In the genomic region with DNA sequence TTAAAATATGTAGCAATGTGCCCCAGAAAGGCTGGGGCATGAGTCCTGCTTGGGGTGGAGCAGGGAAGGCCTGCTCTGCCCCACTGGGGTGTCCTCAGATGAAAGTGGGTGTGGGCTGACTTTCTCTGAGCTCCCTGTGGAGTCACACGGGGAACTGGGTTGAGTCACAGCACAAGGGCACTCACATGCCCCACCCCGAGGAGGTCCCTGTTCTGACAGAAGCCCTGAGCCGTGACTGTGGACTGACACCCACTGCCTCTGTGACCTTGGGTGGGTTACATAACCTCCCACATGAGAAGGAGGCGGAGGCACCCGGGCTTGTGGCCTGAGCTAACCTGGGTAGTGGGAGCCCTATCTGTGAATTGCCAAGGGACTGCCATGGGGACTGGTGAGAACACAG, we compare ENCODE assay signal across 16 cellular contexts. TPM values are rescaled to one million over a fixed set of nuclear protein-coding genes. Genes with fewer than 3 reads are reported as not detected.
DNase-seq lines count a peak whose midpoint lies in the region; ATAC-seq, FAIRE-seq and TF ChIP-seq lines count a peak whose summit lies in the region.
"Had no signal": no experiment of that assay in that cellular context is flagged by ENCODE, and none has a peak within 500 bp of the region (broad histone marks: within the 10 kb centered on the region; RNA-seq: fewer than 3 reads in every experiment).

No MANE protein-coding gene starts in this region.

- H3K27ac ChIP-seq in ascending aorta: no peak overlapping the region
- H3K27ac ChIP-seq in HepG2 (ENCODE audit: extremely low read length, insufficient read depth, low read length): peak overlapping the region; percentile 69
- peak overlapping the region in 2 of 3 donors; percentile 35 to 40 for H3K27ac ChIP-seq in thyroid gland
- H3K27ac ChIP-seq: A549 had no signal

- no peak for TF ChIP-seq CTCF in ascending aorta (IDR thresholded peaks at IDR 0.05)
- no peak for TF ChIP-seq CTCF in HepG2 (CRISPR knock-in tag; IDR thresholded peaks at IDR 0.05)
- TF ChIP-seq CTCF in thyroid gland (IDR thresholded peaks at IDR 0.05): no peak
- no peak for TF ChIP-seq CTCF in GM13976 (IDR thresholded peaks at IDR 0.05; ENCODE audit: borderline replicate concordance, control extremely low read depth, extremely low read depth, insufficient read depth, missing control alignments)

- peak; percentile 87 for ATAC-seq in HepG2
- ATAC-seq: A549 had no signal

- FAIRE-seq in HepG2 (lab: Jason Lieb, UNC) (peak; percentile 15), HTR-8/SVneo (lab: Jason Lieb, UNC) (no peak)
- FAIRE-seq: A549 had no signal

- no peak for TF ChIP-seq POLR2A in HepG2 (IDR thresholded peaks at IDR 0.05; ENCODE audit: insufficient read depth in 1 of 2, low read depth in 2 of 2, low read length in 2 of 2)
- TF ChIP-seq POLR2A in thyroid gland (IDR thresholded peaks at IDR 0.05): no peak

- no peak overlapping the region for H2AFZ ChIP-seq in HepG2 (ENCODE audit: low read length)

- H3K79me2 ChIP-seq in HepG2 (ENCODE audit: insufficient read depth, low read length): no peaks in the 10 kb centered on the region

- no peak for TF ChIP-seq RAD21 in HepG2 (CRISPR knock-in tag; IDR thresholded peaks at IDR 0.05)

- intact Hi-C loops in ascending aorta (cut with DNase I): no loop called here
- intact Hi-C loops in HepG2 (cut with micrococcal nuclease; ENCODE audit: unreplicated experiment): no loop called here
- intact Hi-C loops in thyroid gland (cut with DNase I): no loop called here

- no peak overlapping the region for H3K9ac ChIP-seq in HepG2 (ENCODE audit: insufficient read depth, low read depth, low read length)

- peak overlapping the region; percentile 58 for H3K4me2 ChIP-seq in HepG2 (ENCODE audit: low read depth, low read length)

- CTCF ChIA-PET in HepG2 (lab: Yijun Ruan, JAX; ENCODE audit: low intra/inter-chr PET ratio, low total read pairs): no interaction called here

- no TSS peak for BruUV-seq in HepG2 (replicated peaks; lab: Mats Ljungman, UMichigan)

- TF ChIP-seq EP300 in HepG2 (IDR thresholded peaks at IDR 0.05; ENCODE audit: low read depth in 2 of 2, low read length in 2 of 2): no peak; a peak in 1 of 4 replicates
- TF ChIP-seq EP300 in HepG2 (CRISPR knock-in tag; IDR thresholded peaks at IDR 0.05; ENCODE audit: borderline replicate concordance): no peak

- 7% methylated on average over 2 of the region's 5 CpGs for WGBS in HepG2 (ENCODE audit: low lambda C conversion rate)
- WGBS in thyroid gland, 2 donors: 34 to 40% methylated on average over 4 to 5 of the region's 5 CpGs

- H3K4me3 ChIP-seq in ascending aorta (no peak overlapping the region), HepG2 (replicated peaks in 1 of 3; ENCODE audit: insufficient read depth in 1 of 3, low read depth in 2 of 3, low read length in 3 of 3) (peak overlapping the region in 1 of 3 experiments; percentile 20; a peak in 2 of 6 replicates), thyroid gland (replicated peaks in 1 of 3) (no peak overlapping the region)
- H3K4me3 ChIP-seq: A549 had no signal

- H4K20me1 ChIP-seq in HepG2 (ENCODE audit: insufficient read depth, low read length): no peaks in the 10 kb centered on the region

- DNase-seq in SKM-1 treated with dmso at 0.1 percent for 144 hours (lab: John Stamatoyannopoulos, UW; ENCODE audit: unreplicated experiment) (peak; percentile 49), SKM-1 (lab: John Stamatoyannopoulos, UW; ENCODE audit: unreplicated experiment) (no peak), ascending aorta (ENCODE audit: low spot score in 2 of 2) (peak; percentile 47 to 68), HepG2 (ENCODE audit: low spot score) (peak; percentile 32), thyroid gland (peak; percentile 82 to 84), hippocampal formation (lab: John Stamatoyannopoulos, UW) (no peak), GM13976 (ENCODE audit: low spot score) (no peak), HTR-8/SVneo (ENCODE audit: insufficient read length, low spot score) (no peak)
- DNase-seq: activated B cell treated with CpG ODN at 0.5 μM for 24 hours; central memory CD4-positive, alpha-beta T cell; HFFc6; islet precursor cell; Karpas-422; NCI-H446; SHP77 treated with DMSO at 0.1 percent for 48 hours had no signal

- POLR2A ChIA-PET in HepG2 (lab: Yijun Ruan, JAX): interaction anchor here (1.0 to 3.8 kb wide), 10 partner anchors 11 to 152 kb away, joined by 3 to 21 read pairs (median 6); no protein-coding TSS in a partner anchor

- no peaks in the 10 kb centered on the region for H3K36me3 ChIP-seq in ascending aorta
- H3K36me3 ChIP-seq in HepG2 (replicated peaks in 1 of 2; ENCODE audit: control insufficient read depth in 1 of 2, insufficient read depth in 2 of 2, low read length in 2 of 2): no peaks in the 10 kb centered on the region
- H3K36me3 ChIP-seq in thyroid gland: no peaks in the 10 kb centered on the region

- in situ Hi-C loops in HepG2 (cut with HindIII; ENCODE audit: extremely low pct_ligation_motif_present, low pct_unique_long_range_greater_than_20kb) (no loop called here), GM13976 (cut with MboI; ENCODE audit: low sequenced_read_pairs, unreplicated experiment) (no loop called here)

- H3K4me1 ChIP-seq in ascending aorta (no peaks in the 10 kb centered on the region), HepG2 (ENCODE audit: insufficient read depth, low read length) (peaks cover 31% of the 10 kb centered on the region), thyroid gland (peaks cover 0 to 11% of the 10 kb centered on the region in 2 donors)

- no peaks in the 10 kb centered on the region for H3K9me3 ChIP-seq in ascending aorta
- no peaks in the 10 kb centered on the region for H3K9me3 ChIP-seq in HepG2 (ENCODE audit: low read length)
- H3K9me3 ChIP-seq in thyroid gland: no peaks in the 10 kb centered on the region
- H3K9me3 ChIP-seq: A549 had no signal

- H3K27me3 ChIP-seq in ascending aorta (no peaks in the 10 kb centered on the region), HepG2 (ENCODE audit: control insufficient read depth in 1 of 2, insufficient read depth in 2 of 2, low read length in 2 of 2) (no peaks in the 10 kb centered on the region), thyroid gland (no peaks in the 10 kb centered on the region)

TF ChIP-seq in HepG2, 621 proteins besides CTCF, POLR2A, EP300 and RAD21 (continues in another document):
- TF ChIP-seq SAP130 (CRISPR knock-in tag; IDR thresholded peaks at IDR 0.05; ENCODE audit: low read depth) (peak; percentile 39; the same call in 1 of the 2 replicates), ZNF790 (CRISPR knock-in tag; IDR thresholded peaks at IDR 0.05; ENCODE audit: borderline replicate concordance) (0 out of 2 replicates have a peak, but pooled peaks have one; percentile 48), RARA (CRISPR knock-in tag; IDR thresholded peaks at IDR 0.05) (peak; percentile 82), HDAC2 (CRISPR knock-in tag; IDR thresholded peaks at IDR 0.05) (peak; percentile 43; the same call in 1 of the 2 replicates), ARID2 (CRISPR knock-in tag; IDR thresholded peaks at IDR 0.05; ENCODE audit: borderline replicate concordance) (no peak), DMAP1 (CRISPR knock-in tag; IDR thresholded peaks at IDR 0.05) (no peak), NR2F1 (CRISPR knock-in tag; IDR thresholded peaks at IDR 0.05) (peak in 1 of 2 experiments; percentile 44; a peak in 1 of 4 replicates), CEBPG (CRISPR knock-in tag; IDR thresholded peaks at IDR 0.05) (0 out of 2 replicates have a peak, but pooled peaks have one; percentile 21)
- TF ChIP-seq, protein P1, sequence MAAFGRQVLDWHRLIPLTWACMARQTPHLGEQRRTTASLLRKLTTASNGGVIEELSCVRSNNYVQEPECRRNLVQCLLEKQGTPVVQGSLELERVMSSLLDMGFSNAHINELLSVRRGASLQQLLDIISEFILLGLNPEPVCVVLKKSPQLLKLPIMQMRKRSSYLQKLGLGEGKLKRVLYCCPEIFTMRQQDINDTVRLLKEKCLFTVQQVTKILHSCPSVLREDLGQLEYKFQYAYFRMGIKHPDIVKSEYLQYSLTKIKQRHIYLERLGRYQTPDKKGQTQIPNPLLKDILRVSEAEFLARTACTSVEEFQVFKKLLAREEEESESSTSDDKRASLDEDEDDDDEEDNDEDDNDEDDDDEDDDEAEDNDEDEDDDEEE (CRISPR knock-in tag; IDR thresholded peaks at IDR 0.05): peak; percentile 31; the same call in 1 of the 2 replicates

RNA-seq across cellular contexts. Expression of a gene that starts 52.5 kb away (rescaled TPM):
- total RNA-seq in ascending aorta (1,807 TPM), HepG2 (2016; rRNA removed; fragmentation: Illumina TruSeq; extraction: Trizol) (10.5 and 24.7 TPM in 2 replicates), thyroid gland (100 to 1,000 TPM; 157 to 391 (median 227) TPM)
- 13.7 and 15.2 TPM in 2 replicates for total RNA-seq in HepG2 (2016; cell fraction: cytosol; rRNA removed; fragmentation: Illumina TruSeq; extraction: Trizol; ENCODE audit: low read depth)
- 9.6 and 28.4 TPM in 2 replicates for total RNA-seq in HepG2 (2016; cell fraction: insoluble cytoplasmic fraction; rRNA removed; fragmentation: Illumina TruSeq; extraction: Trizol)
- total RNA-seq in HepG2 (2016; cell fraction: membrane; rRNA removed; fragmentation: Illumina TruSeq; extraction: Trizol): 21.8 and 22.0 TPM in 2 replicates
- total RNA-seq in HepG2 (2016; cell fraction: nucleus; rRNA removed; fragmentation: Illumina TruSeq; extraction: Trizol): 24.5 and 28.2 TPM in 2 replicates
- polyA plus RNA-seq in HepG2 (2011; rRNA removed): 76.8 and 139 TPM in 2 replicates
- 62.4 and 79.7 TPM in 2 replicates for polyA plus RNA-seq in HepG2 (2011; cell fraction: cytosol; rRNA removed)
- polyA plus RNA-seq in HepG2 (2011; cell fraction: nucleus; rRNA removed): 185 and 206 TPM in 2 replicates
- polyA plus RNA-seq in HepG2 (2012): 42.8 and 47.0 TPM in 2 replicates
- 5.5 and 6.8 TPM in 2 replicates for polyA plus RNA-seq in HepG2 (2016; cell fraction: cytosol; fragmentation: Illumina TruSeq; extraction: Trizol; ENCODE audit: low read depth)
- 8.8 and 11.1 TPM in 2 replicates for polyA plus RNA-seq in HepG2 (2016; cell fraction: insoluble cytoplasmic fraction; fragmentation: Illumina TruSeq; extraction: Trizol; ENCODE audit: low read depth)
- 10.6 and 11.6 TPM in 2 replicates for polyA plus RNA-seq in HepG2 (2016; cell fraction: membrane; fragmentation: Illumina TruSeq; extraction: Trizol; ENCODE audit: low read depth)
- 48.2 and 51.2 TPM in 2 replicates for polyA plus RNA-seq in HepG2 (2016; cell fraction: nucleus; fragmentation: Illumina TruSeq; extraction: Trizol; ENCODE audit: insufficient read depth, low read depth)
- 13.3 and 101 TPM in 2 replicates for polyA minus RNA-seq in HepG2 (2011; rRNA and poly(A)+ RNA removed; ENCODE audit: low replicate concordance)
- 27.7 and 32.7 TPM in 2 replicates for polyA minus RNA-seq in HepG2 (2011; cell fraction: cytosol; rRNA and poly(A)+ RNA removed)
- polyA minus RNA-seq in HepG2 (2011; cell fraction: nucleus; rRNA and poly(A)+ RNA removed): 24.6 and 37.8 TPM in 2 replicates
- total RNA-seq: activated B cell treated with CpG ODN at 0.5 μM for 24 hours had no signal

Comparison
In these comparisons a context has a peak if more than half of its experiments do, and no peak if none do; other contexts are left out.
1. DNase-seq: peak in SKM-1 treated with dmso at 0.1 percent for 144 hours (single experiment), ascending aorta (2 of 2), HepG2 (single experiment) and thyroid gland (2 of 2); none in SKM-1 (single experiment), hippocampal formation (0 of 2), GM13976 (single experiment) and HTR-8/SVneo (single experiment).
2. H3K27ac ChIP-seq: peak in HepG2 (single experiment) and thyroid gland (2 of 3); none in ascending aorta (0 of 2).